Comparison of ENCODE assay signal across 1 cellular context in the genomic region with DNA sequence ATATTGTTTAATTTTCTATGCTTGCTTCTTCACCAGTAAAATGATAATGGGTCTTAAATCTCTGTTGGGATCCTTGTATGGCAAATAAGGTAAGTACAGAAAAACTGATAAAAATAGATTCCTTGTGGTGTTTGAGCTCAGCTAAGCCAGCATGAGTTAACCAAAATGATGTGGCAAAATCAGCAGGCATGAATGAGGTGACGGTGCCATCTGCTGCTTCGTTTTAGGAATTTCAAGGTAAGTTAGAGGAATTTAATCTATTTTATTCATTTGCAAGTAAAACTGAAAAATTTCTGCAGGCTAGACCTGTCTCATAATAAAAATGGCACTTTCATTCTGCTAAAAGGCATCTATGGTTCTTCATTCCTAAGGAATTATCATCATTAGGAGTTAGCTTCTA.
TF ChIP-seq lines count a peak whose summit lies in the region.

No MANE protein-coding gene starts in this region.

TF ChIP-seq in IMR-90, 13 proteins besides CTCF, POLR2A, EP300 and RAD21 (continued from another document):
- TF ChIP-seq, protein P1, sequence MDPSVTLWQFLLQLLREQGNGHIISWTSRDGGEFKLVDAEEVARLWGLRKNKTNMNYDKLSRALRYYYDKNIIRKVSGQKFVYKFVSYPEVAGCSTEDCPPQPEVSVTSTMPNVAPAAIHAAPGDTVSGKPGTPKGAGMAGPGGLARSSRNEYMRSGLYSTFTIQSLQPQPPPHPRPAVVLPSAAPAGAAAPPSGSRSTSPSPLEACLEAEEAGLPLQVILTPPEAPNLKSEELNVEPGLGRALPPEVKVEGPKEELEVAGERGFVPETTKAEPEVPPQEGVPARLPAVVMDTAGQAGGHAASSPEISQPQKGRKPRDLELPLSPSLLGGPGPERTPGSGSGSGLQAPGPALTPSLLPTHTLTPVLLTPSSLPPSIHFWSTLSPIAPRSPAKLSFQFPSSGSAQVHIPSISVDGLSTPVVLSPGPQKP (IDR thresholded peaks at IDR 0.05; ENCODE audit: borderline replicate concordance, low read depth, low read length) = no peak
- TF ChIP-seq MAZ (IDR thresholded peaks at IDR 0.05; ENCODE audit: borderline replicate concordance, low read depth, low read length) (no peak), NFE2L2 (IDR thresholded peaks at IDR 0.05; ENCODE audit: low read depth, low read length) (peak; percentile 44; the same call in 1 of the 2 replicates), FOS (IDR thresholded peaks at IDR 0.05; ENCODE audit: low read depth, low read length) (no peak)
